Comparison of ENCODE assay signal across 16 cellular contexts in the genomic region with DNA sequence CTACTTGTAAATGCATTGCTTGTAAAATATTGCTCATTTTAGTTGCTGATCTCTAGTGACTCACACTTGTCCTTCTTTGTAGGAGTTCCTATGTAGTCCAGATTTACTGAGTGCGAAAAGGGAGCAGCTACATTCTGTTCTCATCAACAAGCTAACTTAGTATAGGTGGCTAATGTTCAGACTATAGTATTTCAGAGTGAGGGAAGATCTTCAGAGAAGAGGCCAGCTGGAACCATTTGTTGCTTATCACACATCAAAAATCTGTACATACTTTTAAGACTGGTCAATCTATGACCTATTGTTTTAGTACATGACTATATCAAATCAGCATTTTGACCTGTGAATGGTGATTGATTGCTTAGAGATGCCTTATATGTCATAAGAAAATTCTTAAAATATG.
DNase-seq lines count a peak whose midpoint lies in the region; ATAC-seq, FAIRE-seq and TF ChIP-seq lines count a peak whose summit lies in the region.
"Had no signal": no experiment of that assay in that cellular context is flagged by ENCODE, and none has a peak within 500 bp of the region (broad histone marks: within the 10 kb centered on the region; RNA-seq: fewer than 3 reads in every experiment).

No MANE protein-coding gene starts in this region.

- in situ Hi-C loops in IMR-90 (cut with MboI; ENCODE audit: low sequenced_read_pairs), result no loop called here

- H3K4me3 ChIP-seq in IMR-90 (ENCODE audit: insufficient read depth, low read depth, low read length) (no peak overlapping the region), astrocyte (ENCODE audit: insufficient read depth, low read depth, low read length) (no peak overlapping the region), neuronal stem cell (ENCODE audit: low read length in 2 of 2) (no peak overlapping the region), endodermal cell (ENCODE audit: low read length) (no peak overlapping the region)
- H3K4me3 ChIP-seq: BLaER1, heart left ventricle had no signal

- no peak overlapping the region for H3K56ac ChIP-seq in IMR-90 (ENCODE audit: extremely low read depth, insufficient read depth, low read length)

- H4K91ac ChIP-seq in IMR-90 (ENCODE audit: insufficient read depth, low read depth, low read length), result 0 out of 2 replicates have a peak overlapping the region, but pooled peaks have one; percentile 11
- no peak overlapping the region for H4K91ac ChIP-seq in neuronal stem cell (ENCODE audit: low read depth, low read length, poor library complexity)

- peak overlapping the region; percentile 62; the same call in 1 of the 2 replicates for H2BK20ac ChIP-seq in IMR-90 (ENCODE audit: low read depth, low read length)

- intact Hi-C loops in IMR-90 (cut with micrococcal nuclease), result loop anchor here (5.0 kb wide), 1 partner anchor 38 kb away; no protein-coding TSS in a partner anchor

- H4K20me1 ChIP-seq in IMR-90 (ENCODE audit: insufficient read depth, low read length) (no peaks in the 10 kb centered on the region), astrocyte (ENCODE audit: insufficient read depth, low read length) (no peaks in the 10 kb centered on the region)
- H4K20me1 ChIP-seq: BLaER1 had no signal

- DNase-seq in IMR-90, result peak; percentile 82
- peak; percentile 73 for DNase-seq in astrocyte (ENCODE audit: low read depth)
- peak; percentile 34 for DNase-seq in inferior parietal cortex (ENCODE audit: extremely low spot score)
- no peak for DNase-seq in NCI-H524 treated with DMSO at 0.1 percent for 48 hours (lab: John Stamatoyannopoulos, UW)
- no peak for DNase-seq in neuronal stem cell (ENCODE audit: low spot score)
- no peak for DNase-seq in endodermal cell
- DNase-seq: GF-D8, heart left ventricle, natural killer cell, NCI-H146, substantia nigra, T-helper 1 cell had no signal

- POLR2A ChIA-PET in IMR-90 (lab: Charles Lee; ENCODE audit: unreplicated experiment), result no interaction called here

- no peak for TF ChIP-seq RAD21 in IMR-90 (IDR thresholded peaks at IDR 0.05; ENCODE audit: low read length)

- CTCF ChIA-PET in IMR-90 (lab: Yijun Ruan, JAX), result no interaction called here

- H3K79me1 ChIP-seq in IMR-90 (ENCODE audit: low read depth in 1 of 2, low read length in 2 of 2), result no peaks in the 10 kb centered on the region
- no peaks in the 10 kb centered on the region for H3K79me1 ChIP-seq in neuronal stem cell (ENCODE audit: low read depth, low read length)

- TF ChIP-seq POLR2A in IMR-90 (IDR thresholded peaks at IDR 0.05; ENCODE audit: low read depth, low read length), result no peak

- peak; percentile 78 for FAIRE-seq in astrocyte (lab: Jason Lieb, UNC)

- WGBS in IMR-90 (ENCODE audit: extremely low coverage in 2 of 2, insufficient read length in 1 of 2), 2 experiments, result no CpG with 5 or more reads among the region's 1 CpG
- no CpG with 5 or more reads among the region's 1 CpG for WGBS in neuronal stem cell (ENCODE audit: extremely low coverage in 2 of 2, insufficient read length in 2 of 2, insufficient replicate concordance in 1 of 2), 2 donors
- WGBS in endodermal cell (ENCODE audit: insufficient coverage in 1 of 2, insufficient read length in 1 of 2), 2 experiments, result 89 to 100% methylated on average over 1 of the region's 1 CpG

- H3K4me3 Mint-ChIP-seq in astrocyte (ENCODE audit: unreplicated experiment) (no peak overlapping the region), endodermal cell (no peak overlapping the region)
- H3K4me3 Mint-ChIP-seq: natural killer cell had no signal

- peak overlapping the region; percentile 30; the same call in 1 of the 2 replicates for H2BK120ac ChIP-seq in IMR-90 (ENCODE audit: low read depth, low read length)
- no peak overlapping the region for H2BK120ac ChIP-seq in neuronal stem cell (ENCODE audit: low read depth, low read length)

- no peak overlapping the region for H2AK9ac ChIP-seq in IMR-90 (replicated peaks; ENCODE audit: low read depth, low read length, poor library complexity)

- H3K9me3 Mint-ChIP-seq in astrocyte (ENCODE audit: unreplicated experiment) (peaks cover 2% of the 10 kb centered on the region), endodermal cell (peaks cover 5% of the 10 kb centered on the region)
- H3K9me3 Mint-ChIP-seq: natural killer cell had no signal

- TF ChIP-seq CTCF in IMR-90 (conservative IDR thresholded peaks at IDR 0.05; ENCODE audit: low read depth, low read length), result no peak
- no peak for TF ChIP-seq CTCF in astrocyte (IDR thresholded peaks at IDR 0.05; ENCODE audit: insufficient read depth, low read depth, low read length)
- TF ChIP-seq CTCF in endodermal cell (conservative IDR thresholded peaks at IDR 0.05), result no peak

- H3K27ac Mint-ChIP-seq in astrocyte (ENCODE audit: unreplicated experiment), result no peak overlapping the region
- no peak overlapping the region for H3K27ac Mint-ChIP-seq in endodermal cell
- H3K27ac Mint-ChIP-seq: natural killer cell, progenitor cell of endocrine pancreas had no signal

- peaks cover 3% of the 10 kb centered on the region for H3K9me1 ChIP-seq in IMR-90 (ENCODE audit: insufficient read depth, low read length)

- H3K18ac ChIP-seq in IMR-90 (ENCODE audit: low read depth, low read length) (peak overlapping the region; percentile 82), neuronal stem cell (ENCODE audit: low read length) (no peak overlapping the region)

- H2AFZ ChIP-seq in IMR-90 (replicated peaks; ENCODE audit: low read length, poor library complexity) (no peak overlapping the region), astrocyte (ENCODE audit: low read depth, low read length) (no peak overlapping the region), neuronal stem cell (ENCODE audit: low read length) (no peak overlapping the region)

- H3K27ac ChIP-seq in IMR-90 (ENCODE audit: insufficient read depth, low read length) (no peak overlapping the region), astrocyte (ENCODE audit: low read depth, low read length) (peak overlapping the region; percentile 76), neuronal stem cell (replicated peaks; ENCODE audit: low read length) (no peak overlapping the region), endodermal cell (ENCODE audit: low read depth, low read length) (no peak overlapping the region)
- H3K27ac ChIP-seq: BLaER1, heart left ventricle had no signal

- no peaks in the 10 kb centered on the region for H3K27me3 Mint-ChIP-seq in astrocyte (ENCODE audit: low read depth, unreplicated experiment)
- H3K27me3 Mint-ChIP-seq in endodermal cell (ENCODE audit: insufficient read depth), result no peaks in the 10 kb centered on the region
- H3K27me3 Mint-ChIP-seq: progenitor cell of endocrine pancreas had no signal

- H2BK5ac ChIP-seq in IMR-90 (ENCODE audit: low read depth, low read length, poor library complexity, severe bottlenecking), result peak overlapping the region; percentile 87
- no peak overlapping the region for H2BK5ac ChIP-seq in neuronal stem cell (ENCODE audit: low read length)

- H3K9ac ChIP-seq in IMR-90 (ENCODE audit: low read depth, low read length), result no peak overlapping the region
- peak overlapping the region; percentile 24 for H3K9ac ChIP-seq in astrocyte (ENCODE audit: low read length)
- no peak overlapping the region for H3K9ac ChIP-seq in neuronal stem cell (ENCODE audit: low read depth, low read length, poor library complexity)
- H3K9ac ChIP-seq in endodermal cell (ENCODE audit: extremely low read depth, low read length, poor library complexity, severe bottlenecking), result no peak overlapping the region
- H3K9ac ChIP-seq: BLaER1 had no signal

- H3K4me1 Mint-ChIP-seq in astrocyte (ENCODE audit: low read depth, unreplicated experiment) (peaks cover 23% of the 10 kb centered on the region), endodermal cell (no peaks in the 10 kb centered on the region)
- H3K4me1 Mint-ChIP-seq: natural killer cell had no signal

- peak overlapping the region; percentile 12 for H3K14ac ChIP-seq in IMR-90 (replicated peaks; ENCODE audit: low read depth, low read length)
- no peak overlapping the region for H3K14ac ChIP-seq in neuronal stem cell (ENCODE audit: low read length)

- H3K79me2 ChIP-seq in astrocyte (ENCODE audit: insufficient read depth, low read length), result no peaks in the 10 kb centered on the region

- no peak overlapping the region; the same call in 1 of the 2 replicates for H4K5ac ChIP-seq in IMR-90 (ENCODE audit: low read depth, low read length)

- dilution Hi-C loops in IMR-90 (cut with HindIII; ENCODE audit: low sequenced_read_pairs, unreplicated experiment), result no loop called here

- H3K23ac ChIP-seq in IMR-90 (ENCODE audit: low read depth, low read length), result 0 out of 2 replicates have a peak overlapping the region, but pooled peaks have one; percentile 1
- no peak overlapping the region for H3K23ac ChIP-seq in neuronal stem cell (ENCODE audit: low read depth, low read length, poor library complexity)

- H2BK15ac ChIP-seq in IMR-90 (ENCODE audit: low read depth, low read length), result peak overlapping the region; percentile 40; the same call in 1 of the 3 replicates
- H2BK15ac ChIP-seq in neuronal stem cell (ENCODE audit: low read length), result no peak overlapping the region

- H3K4me2 ChIP-seq in IMR-90 (ENCODE audit: low read depth, low read length) (no peak overlapping the region), astrocyte (ENCODE audit: low read length) (peak overlapping the region; percentile 15), neuronal stem cell (ENCODE audit: insufficient read depth, low read length, poor library complexity, severe bottlenecking) (no peak overlapping the region)
- H3K4me2 ChIP-seq: BLaER1 had no signal

- ATAC-seq in IMR-90 (ENCODE audit: low read depth), result peak; percentile 48
- no peak for ATAC-seq in GM18873 (IDR thresholded peaks at IDR 0.05; ENCODE audit: low FRiP score, unreplicated experiment)
- ATAC-seq: natural killer cell, Right ventricle myocardium inferior had no signal

- BruUV-seq in IMR-90 (replicated peaks; lab: Mats Ljungman, UMichigan), result no TSS peak

- H3K4ac ChIP-seq in IMR-90 (ENCODE audit: low read depth, low read length) (no peak overlapping the region; the same call in 1 of the 2 replicates), neuronal stem cell (ENCODE audit: low read length) (no peak overlapping the region)

- H2AK5ac ChIP-seq in IMR-90 (ENCODE audit: low read depth, low read length) (no peak overlapping the region), neuronal stem cell (ENCODE audit: low read depth, low read length) (no peak overlapping the region)

- H3K36me3 ChIP-seq in IMR-90 (ENCODE audit: control insufficient read depth, insufficient read depth, low read length) (no peaks in the 10 kb centered on the region), astrocyte (ENCODE audit: insufficient read depth, low read length) (no peaks in the 10 kb centered on the region), neuronal stem cell (replicated peaks in 1 of 2; ENCODE audit: control insufficient read depth in 2 of 2, insufficient read depth in 2 of 2, low read length in 2 of 2) (peaks cover 0 to 2% of the 10 kb centered on the region in 2 donors), endodermal cell (ENCODE audit: control insufficient read depth, insufficient read depth, low read length) (no peaks in the 10 kb centered on the region)
- H3K36me3 ChIP-seq: BLaER1 had no signal

- H4K8ac ChIP-seq in IMR-90 (ENCODE audit: low read depth in 2 of 2, low read length in 2 of 2), result peak overlapping the region in 1 of 2 experiments; percentile 53; a peak in 2 of 4 replicates
- H4K8ac ChIP-seq in neuronal stem cell (ENCODE audit: low read depth, low read length), result no peak overlapping the region

- H3K9me3 ChIP-seq in IMR-90 (ENCODE audit: control insufficient read depth, insufficient read depth, low read length) (no peaks in the 10 kb centered on the region), astrocyte (ENCODE audit: insufficient read depth, low read depth, low read length) (no peaks in the 10 kb centered on the region), neuronal stem cell (replicated peaks in 1 of 2; ENCODE audit: control insufficient read depth in 2 of 2, insufficient read depth in 1 of 2, low read depth in 1 of 2, low read length in 2 of 2) (no peaks in the 10 kb centered on the region), endodermal cell (ENCODE audit: control insufficient read depth, low read length) (no peaks in the 10 kb centered on the region)
- H3K9me3 ChIP-seq: BLaER1 had no signal

- H3K27me3 ChIP-seq in IMR-90 (ENCODE audit: control insufficient read depth, insufficient read depth, low read length) (no peaks in the 10 kb centered on the region), astrocyte (ENCODE audit: insufficient read depth, low read length) (no peaks in the 10 kb centered on the region), neuronal stem cell (ENCODE audit: control insufficient read depth in 3 of 3, insufficient read depth in 3 of 3, low read depth in 1 of 3, low read length in 3 of 3) (no peaks in the 10 kb centered on the region), endodermal cell (ENCODE audit: control insufficient read depth, insufficient read depth, low read length, poor library complexity, severe bottlenecking) (no peaks in the 10 kb centered on the region)
- H3K27me3 ChIP-seq: BLaER1, heart left ventricle had no signal

- H2BK12ac ChIP-seq in neuronal stem cell (ENCODE audit: low read length), result no peak overlapping the region

- H3K36me3 Mint-ChIP-seq in astrocyte (ENCODE audit: low read depth, unreplicated experiment) (no peaks in the 10 kb centered on the region), endodermal cell (ENCODE audit: low read depth) (no peaks in the 10 kb centered on the region)
- H3K36me3 Mint-ChIP-seq: natural killer cell had no signal

- peaks cover 13% of the 10 kb centered on the region for H3K4me1 ChIP-seq in IMR-90 (ENCODE audit: control insufficient read depth, insufficient read depth, low read length)
- H3K4me1 ChIP-seq in astrocyte (ENCODE audit: insufficient read depth, low read length), result peaks cover 25% of the 10 kb centered on the region
- no peaks in the 10 kb centered on the region for H3K4me1 ChIP-seq in neuronal stem cell (ENCODE audit: control insufficient read depth in 2 of 2, insufficient read depth in 1 of 2, low read depth in 1 of 2, low read length in 2 of 2)
- no peaks in the 10 kb centered on the region for H3K4me1 ChIP-seq in endodermal cell (ENCODE audit: control insufficient read depth, insufficient read depth, low read length)
- H3K4me1 ChIP-seq: BLaER1 had no signal

Comparison
In these comparisons a context has a peak if more than half of its experiments do, and no peak if none do; other contexts are left out.
1. DNase-seq: peak in IMR-90 (single experiment), astrocyte (single experiment) and inferior parietal cortex (single experiment); none in NCI-H524 treated with DMSO at 0.1 percent for 48 hours (single experiment), neuronal stem cell (single experiment) and endodermal cell (single experiment).